1 cellular context compared by ENCODE assay signal in genomic region chr12:15966426-15966825, GRCh38.
TF ChIP-seq lines count a peak whose summit lies in the region.

No MANE protein-coding gene starts in this region.

TF ChIP-seq in GM23338, 12 proteins besides CTCF, POLR2A, EP300 and RAD21 (continued from another document):
- TF ChIP-seq ZNF462 (CRISPR knock-in tag; IDR thresholded peaks at IDR 0.05), result no peak
- TF ChIP-seq REST (IDR thresholded peaks at IDR 0.05; ENCODE audit: unreplicated experiment), result no peak
- TF ChIP-seq STAT1 (IDR thresholded peaks at IDR 0.05; ENCODE audit: unreplicated experiment), result no peak
- no peak for TF ChIP-seq ETS1 (IDR thresholded peaks at IDR 0.05)
- TF ChIP-seq ZNF114 (CRISPR knock-in tag; IDR thresholded peaks at IDR 0.05), result no peak
- TF ChIP-seq EZH2 (IDR thresholded peaks at IDR 0.05; ENCODE audit: low read depth, unreplicated experiment), result no peak
- TF ChIP-seq JUNB (IDR thresholded peaks at IDR 0.05; ENCODE audit: unreplicated experiment), result no peak
- TF ChIP-seq ZNF331 (CRISPR knock-in tag; IDR thresholded peaks at IDR 0.05; ENCODE audit: low read depth), result no peak
- no peak for TF ChIP-seq POLR2AphosphoS5 (IDR thresholded peaks at IDR 0.05; ENCODE audit: low read depth)
- no peak for TF ChIP-seq EZH2phosphoT487 (IDR thresholded peaks at IDR 0.05; ENCODE audit: unreplicated experiment)
- no peak for TF ChIP-seq CREB1 (CRISPR knock-in tag; IDR thresholded peaks at IDR 0.05; ENCODE audit: low read depth)
TF ChIP-seq in GM23338: peak in this region for 0.
